Comparison of ENCODE assay signal across 8 cellular contexts in the genomic region with DNA sequence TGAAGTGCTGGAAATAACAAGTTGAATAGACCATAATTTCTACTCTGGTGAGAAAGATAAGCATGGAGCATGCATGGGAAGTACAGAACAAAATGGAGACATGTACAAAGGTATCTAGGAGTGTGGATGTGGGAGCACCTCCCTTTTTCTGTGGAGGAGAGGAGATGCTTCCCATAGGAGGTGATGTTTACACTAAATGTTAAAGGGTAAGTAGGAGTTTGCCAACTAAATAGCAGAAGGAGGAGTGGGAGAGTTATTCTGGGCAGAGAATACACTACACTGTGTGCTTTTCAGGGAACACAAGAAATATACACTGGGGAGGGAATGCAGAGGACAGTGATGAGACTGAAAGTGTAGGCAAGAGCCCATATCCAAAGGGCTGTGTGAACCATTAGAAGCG.
"Had no signal": no experiment of that assay in that cellular context is flagged by ENCODE, and none has a peak within 500 bp of the region (broad histone marks: within the 10 kb centered on the region; RNA-seq: fewer than 3 reads in every experiment).

No MANE protein-coding gene starts in this region.

- H3K4me3 Mint-ChIP-seq: GM23338, H9, HFFc6, IgD-negative memory B cell had no signal

- ATAC-seq: GM23338, HepG2 had no signal

- H3K27ac ChIP-seq: HL-60 had no signal

- DNase-seq: H9, HCEC 1CT, HFFc6, KG1 had no signal

- H3K4me1 Mint-ChIP-seq: GM23338, H9 had no signal

- H3K4me3 ChIP-seq: GM23338 had no signal

- H3K9me3 Mint-ChIP-seq: GM23338, H9, HFFc6, IgD-negative memory B cell had no signal

- H3K27ac Mint-ChIP-seq: GM23338, H9, HFFc6, IgD-negative memory B cell had no signal
